In genomic region chr11:68338041-68338800, GRCh38 we compare ENCODE assay signal across 10 cellular contexts. TPM values are rescaled to one million over a fixed set of nuclear protein-coding genes. Genes with fewer than 3 reads are reported as not detected.
A peak's percentile ranks its signal among the peaks of the same experiment; 100 is the strongest.
DNase-seq lines count a peak whose midpoint lies in the region; ATAC-seq, FAIRE-seq and TF ChIP-seq lines count a peak whose summit lies in the region.
"Had no signal": no experiment of that assay in that cellular context is flagged by ENCODE, and none has a peak within 500 bp of the region (broad histone marks: within the 10 kb centered on the region; RNA-seq: fewer than 3 reads in every experiment).

No MANE protein-coding gene starts in this region.

- H3K4me1 ChIP-seq in esophagus (ENCODE audit: control insufficient read depth in 2 of 2, insufficient read depth in 2 of 2, low read length in 1 of 2) = peaks cover 17 to 27% of the 10 kb centered on the region in 2 donors

- H3K27me3 ChIP-seq in MG63 (no peaks in the 10 kb centered on the region), esophagus (ENCODE audit: control insufficient read depth in 1 of 2, insufficient read depth in 2 of 2, low read length in 2 of 2) (no peaks in the 10 kb centered on the region)

- no peaks in the 10 kb centered on the region for H3K9me3 ChIP-seq in MG63
- no peaks in the 10 kb centered on the region for H3K9me3 ChIP-seq in esophagus (ENCODE audit: control insufficient read depth in 2 of 2, insufficient read depth in 1 of 2, low read depth in 1 of 2, low read length in 1 of 2)

- peak overlapping the region; percentile 69 to 78 for H3K27ac ChIP-seq in esophagus (ENCODE audit: low read depth in 2 of 2, low read length in 1 of 2)

- H3K27ac Mint-ChIP-seq in nephron = peak overlapping the region; percentile 22 to 30 (median 22)

- no peak for FAIRE-seq in GM12892 (lab: Jason Lieb, UNC)

- H3K4me3 Mint-ChIP-seq in nephron = peak overlapping the region in 1 of 3 experiments; percentile 16

- no peak for TF ChIP-seq CTCF in AG10803 (conservative IDR thresholded peaks at IDR 0.05; ENCODE audit: low read length)
- no peak for TF ChIP-seq CTCF in nephron (IDR thresholded peaks at IDR 0.05; ENCODE audit: unreplicated experiment in 3 of 3)

- 33 to 51% methylated on average over 11 of the region's 11 CpGs for WGBS in esophagus, 2 donors

- no peak for TF ChIP-seq POLR2A in GM12892 (IDR thresholded peaks at IDR 0.05; ENCODE audit: low read depth, low read length)

- peaks cover 3% of the 10 kb centered on the region for H3K27me3 Mint-ChIP-seq in nephron (ENCODE audit: low read depth)

- H3K36me3 ChIP-seq in MG63 = no peaks in the 10 kb centered on the region
- H3K36me3 ChIP-seq in esophagus (ENCODE audit: control insufficient read depth in 2 of 2, insufficient read depth in 2 of 2, low read length in 1 of 2) = no peaks in the 10 kb centered on the region

- peak; percentile 71 for DNase-seq in AG10803 (ENCODE audit: low read depth)
- peak; percentile 91 for DNase-seq in MG63
- DNase-seq in midbrain (lab: John Stamatoyannopoulos, UW) = no peak
- DNase-seq in NCI-H2196 treated with DMSO at 0.1 percent for 48 hours (lab: John Stamatoyannopoulos, UW; ENCODE audit: unreplicated experiment) = no peak
- no peak for DNase-seq in GM12892 (ENCODE audit: insufficient read length)
- DNase-seq: NCI-H446 treated with DMSO at 0.1 percent for 48 hours, T1000 had no signal

- ATAC-seq in GM18519 (IDR thresholded peaks at IDR 0.05; ENCODE audit: low FRiP score, unreplicated experiment) = no peak

- peaks cover 3% of the 10 kb centered on the region for H3K36me3 Mint-ChIP-seq in nephron (ENCODE audit: low read depth)

- H3K4me1 Mint-ChIP-seq in nephron = peaks cover 57% of the 10 kb centered on the region

- no peaks in the 10 kb centered on the region for H3K9me3 Mint-ChIP-seq in nephron

- H3K4me3 ChIP-seq in AG10803 (ENCODE audit: low read length) (no peak overlapping the region), MG63 (no peak overlapping the region), esophagus (ENCODE audit: low read depth in 1 of 2, low read length in 2 of 2) (no peak overlapping the region)

RNA-seq across cellular contexts. Expression of gene LRP5, which starts 25.8 kb away (rescaled TPM):
- total RNA-seq in MG63 (2014; rRNA removed; shearing (Covaris generic); ENCODE audit: low replicate concordance) = 16.9 and 23.5 TPM in 2 replicates
- 10 to 100 TPM; 16.0 to 24.5 TPM for polyA plus RNA-seq in esophagus
- polyA plus RNA-seq in GM12892 (2012; ENCODE audit: missing spikeins) = 2.6 TPM

Comparison
In these comparisons a context has a peak if more than half of its experiments do, and no peak if none do; other contexts are left out.
1. DNase-seq: peak in AG10803 (single experiment) and MG63 (single experiment); none in midbrain (single experiment), NCI-H2196 treated with DMSO at 0.1 percent for 48 hours (single experiment) and GM12892 (single experiment).